In the genomic region with DNA sequence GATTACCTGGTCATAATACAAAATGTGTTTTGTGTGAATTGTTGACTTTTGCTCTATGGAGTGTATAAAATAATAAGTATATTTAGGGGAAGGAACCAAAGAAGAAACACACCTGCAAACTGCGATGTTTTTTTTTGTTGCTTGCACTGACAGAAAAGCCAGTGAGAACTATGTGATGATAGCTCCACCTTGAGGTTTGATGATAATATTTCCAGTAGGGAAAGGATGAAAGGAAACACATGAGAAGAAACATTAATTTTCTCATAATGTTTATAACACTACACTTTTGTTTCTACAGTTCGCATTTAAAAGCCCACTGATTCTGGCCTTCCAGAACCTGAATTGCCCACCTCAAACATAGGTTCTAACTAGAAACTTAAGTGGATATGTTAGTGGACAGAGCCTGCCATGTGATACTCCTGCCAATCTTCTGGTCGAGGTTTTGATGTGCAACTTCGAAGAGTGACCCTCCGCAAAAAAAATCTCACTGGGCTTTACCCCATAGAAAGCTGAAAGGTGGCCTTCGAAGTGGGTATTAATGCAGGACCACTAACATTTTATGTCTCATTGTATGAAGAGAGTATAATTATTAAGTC, we compare ENCODE assay signal across 9 cellular contexts.
A peak's percentile ranks its signal among the peaks of the same experiment; 100 is the strongest.
DNase-seq lines count a peak whose midpoint lies in the region; ATAC-seq lines count a peak whose summit lies in the region.
"Had no signal": no experiment of that assay in that cellular context is flagged by ENCODE, and none has a peak within 500 bp of the region (broad histone marks: within the 10 kb centered on the region; RNA-seq: fewer than 3 reads in every experiment).

No MANE protein-coding gene starts in this region.

- DNase-seq in NOMO-1 treated with DMSO at 0.1 percent for 48 hours (lab: John Stamatoyannopoulos, UW; ENCODE audit: unreplicated experiment) (peak; percentile 17), NOMO-1 treated with dmso at 0.1 percent for 144 hours (lab: John Stamatoyannopoulos, UW; ENCODE audit: unreplicated experiment) (no peak), NCI-H2107 (lab: John Stamatoyannopoulos, UW) (peak; percentile 18), T47D (ENCODE audit: low read depth in 1 of 2, low spot score in 1 of 2) (peak; percentile 12 to 60), lung microvascular endothelial cell (ENCODE audit: low read depth in 2 of 2) (peak; percentile 7 to 60), GDM1 (lab: John Stamatoyannopoulos, UW) (no peak)
- DNase-seq: CD4-positive, CD25-positive, alpha-beta regulatory T cell had no signal

- no peak for ATAC-seq in GM21529 (IDR thresholded peaks at IDR 0.05; ENCODE audit: unreplicated experiment)
- ATAC-seq in GM21717 (IDR thresholded peaks at IDR 0.05; ENCODE audit: unreplicated experiment) = no peak

- in situ Hi-C loops in T47D (cut with HindIII; ENCODE audit: low pct_unique_long_range_greater_than_20kb, low sequenced_read_pairs) = no loop called here

Comparison
In these comparisons a context has a peak if more than half of its experiments do, and no peak if none do; other contexts are left out.
1. DNase-seq: peak in NOMO-1 treated with DMSO at 0.1 percent for 48 hours (single experiment), NCI-H2107 (single experiment), T47D (2 of 2) and lung microvascular endothelial cell (2 of 2); none in NOMO-1 treated with dmso at 0.1 percent for 144 hours (single experiment) and GDM1 (single experiment).